ENCODE assay signal across 8 cellular contexts in genomic region chr10:97713828-97714400, GRCh38. TPM values are rescaled to one million over a fixed set of nuclear protein-coding genes. Genes with fewer than 3 reads are reported as not detected.
A peak's percentile ranks its signal among the peaks of the same experiment; 100 is the strongest.
DNase-seq lines count a peak whose midpoint lies in the region; ATAC-seq and TF ChIP-seq lines count a peak whose summit lies in the region.

No MANE protein-coding gene starts in this region.

- no peaks in the 10 kb centered on the region for H3K36me3 Mint-ChIP-seq in activated CD4-positive, alpha-beta T cell treated with anti-CD3 and anti-CD28 coated beads for 36 hours (ENCODE audit: low read depth)

- peaks cover 20% of the 10 kb centered on the region for H3K27me3 Mint-ChIP-seq in activated CD4-positive, alpha-beta T cell treated with anti-CD3 and anti-CD28 coated beads for 36 hours

- H3K4me3 Mint-ChIP-seq in activated CD4-positive, alpha-beta T cell treated with anti-CD3 and anti-CD28 coated beads for 36 hours, result peak overlapping the region; percentile 79

- no CpG with 5 or more reads among the region's 69 CpGs for WGBS in right lobe of liver (ENCODE audit: insufficient coverage, low coverage, low lambda C conversion rate, missing lambda C conversion rate)

- H3K9me3 ChIP-seq in right lobe of liver, result no peaks in the 10 kb centered on the region

- DNase-seq in NCI-H2081 (lab: John Stamatoyannopoulos, UW) (peak; percentile 10 to 56), NCI-H2081 treated with DMSO at 0.1 percent for 48 hours (lab: John Stamatoyannopoulos, UW) (no peak), NCI-H128 (lab: John Stamatoyannopoulos, UW; ENCODE audit: unreplicated experiment) (peak; percentile 17), dorsolateral prefrontal cortex (peak; percentile 53 to 83 (median 73)), right lobe of liver (peak; percentile 79 to 81 (median 80))
- peak; percentile 74 for DNase-seq in activated CD4-positive, alpha-beta T cell treated with anti-CD3 and anti-CD28 coated beads for 36 hours
- DNase-seq in stimulated activated CD4-positive, alpha-beta T cell treated with anti-CD3 and anti-CD28 coated beads, Interleukin-4, amount 100 ng/mL, for 24 hours, result peak; percentile 50

- peak overlapping the region; percentile 88 for H3K27ac Mint-ChIP-seq in activated CD4-positive, alpha-beta T cell treated with anti-CD3 and anti-CD28 coated beads for 36 hours

- peaks cover 0 to 12% (median under 1%) of the 10 kb centered on the region in 4 donors for H3K4me1 ChIP-seq in right lobe of liver

- POLR2A ChIA-PET in activated CD4-positive, alpha-beta T cell treated with anti-CD3 and anti-CD28 coated beads for 36 hours (lab: Charles Lee), result interaction anchor here (0.9 to 2.0 kb wide), 2 partner anchors 23 to 27 kb away, joined by 3 to 6 read pairs; partner anchors contain the start of genes AVPI1 and ZFYVE27

- intact Hi-C loops in activated CD4-positive, alpha-beta T cell treated with anti-CD3 and anti-CD28 coated beads for 36 hours (cut with DNase I, micrococcal nuclease), result loop anchor here (1.0 kb wide), 2 partner anchors 23 to 27 kb away; partner anchors contain the start of genes AVPI1 (in 1 of the 2) and ZFYVE27 (in 1 of the 2)
- intact Hi-C loops in dorsolateral prefrontal cortex (cut with DNase I) (no loop called here), right lobe of liver (cut with DNase I) (no loop called here)

- no peaks in the 10 kb centered on the region for H3K9me3 Mint-ChIP-seq in activated CD4-positive, alpha-beta T cell treated with anti-CD3 and anti-CD28 coated beads for 36 hours (ENCODE audit: low read depth)

- H3K4me3 ChIP-seq in dorsolateral prefrontal cortex (peak overlapping the region; percentile 28 to 75 (median 63)), right lobe of liver (peak overlapping the region; percentile 49 to 54 (median 51))

- peaks cover 11% of the 10 kb centered on the region for H3K4me1 Mint-ChIP-seq in activated CD4-positive, alpha-beta T cell treated with anti-CD3 and anti-CD28 coated beads for 36 hours

- peak; percentile 50 for TF ChIP-seq POLR2A in right lobe of liver (IDR thresholded peaks at IDR 0.05)

- H3K27ac ChIP-seq in dorsolateral prefrontal cortex (peak overlapping the region in 58 of 59 donors; percentile 32 to 96 (median 85)), right lobe of liver (peak overlapping the region; percentile 42 to 76 (median 73))

- CTCF ChIA-PET in activated CD4-positive, alpha-beta T cell treated with anti-CD3 and anti-CD28 coated beads for 36 hours (lab: Charles Lee), result interaction anchor here (1.0 to 14.7 kb wide), 5 partner anchors 12 to 34 kb away, joined by 4 to 384 read pairs (median 8); partner anchors contain the start of genes AVPI1 and ZFYVE27

- ATAC-seq in HG02571 (IDR thresholded peaks at IDR 0.05; ENCODE audit: unreplicated experiment), result peak; percentile 57
- peak; percentile 85 for ATAC-seq in activated CD4-positive, alpha-beta T cell treated with anti-CD3 and anti-CD28 coated beads for 36 hours
- peak; percentile 67 to 79 (median 74) for ATAC-seq in right lobe of liver

- TF ChIP-seq CTCF in dorsolateral prefrontal cortex (IDR thresholded peaks at IDR 0.05 in 54 of 56, conservative IDR thresholded peaks at IDR 0.05 in 2 of 56; ENCODE audit: low read depth in 1 of 56, partially characterized antibody in 56 of 56), result peak in 50 of 56 donors; percentile 11 to 61 (median 41)
- TF ChIP-seq CTCF in right lobe of liver (IDR thresholded peaks at IDR 0.05), result peak; percentile 14 to 42 (median 24)

- H3K27me3 ChIP-seq in dorsolateral prefrontal cortex, result no peaks in the 10 kb centered on the region
- no peaks in the 10 kb centered on the region for H3K27me3 ChIP-seq in right lobe of liver

- no peaks in the 10 kb centered on the region for H3K36me3 ChIP-seq in right lobe of liver

RNA-seq across cellular contexts. Expression of gene MARVELD1, which starts 0.4 kb away (rescaled TPM):
- total RNA-seq in activated CD4-positive, alpha-beta T cell treated with anti-CD3 and anti-CD28 coated beads for 36 hours, result 1 to 10 TPM; 1.8 to 1.9 TPM
- total RNA-seq in dorsolateral prefrontal cortex, result 10 to 100 TPM in 2 of 120 experiments, 1 to 10 TPM in 118; 2.5 to 12.7 (median 4.8) TPM
- 1 to 10 TPM; 1.5 to 3.1 (median 2.3) TPM for total RNA-seq in right lobe of liver

RNA-seq across cellular contexts. Expression of gene ZFYVE27, which starts 23.0 kb away (rescaled TPM):
- 10 to 100 TPM; 20.2 to 22.6 TPM for total RNA-seq in activated CD4-positive, alpha-beta T cell treated with anti-CD3 and anti-CD28 coated beads for 36 hours
- total RNA-seq in dorsolateral prefrontal cortex (10 to 100 TPM; 47.7 to 82.7 (median 64.5) TPM), right lobe of liver (10 to 100 TPM in 5 of 6 experiments, 1 to 10 TPM in 1; 9.2 to 19.3 (median 12.6) TPM)

RNA-seq across cellular contexts. Expression of gene AVPI1, which starts 26.9 kb away (rescaled TPM):
- total RNA-seq in activated CD4-positive, alpha-beta T cell treated with anti-CD3 and anti-CD28 coated beads for 36 hours, result 1 to 10 TPM; 2.1 to 2.2 TPM
- 10 to 100 TPM; 15.7 to 41.1 (median 27.6) TPM for total RNA-seq in dorsolateral prefrontal cortex
- 10 to 100 TPM; 10.3 to 27.0 (median 20.2) TPM for total RNA-seq in right lobe of liver

RNA-seq across cellular contexts. Expression of gene SFRP5, which starts 57.9 kb away (rescaled TPM):
- total RNA-seq in activated CD4-positive, alpha-beta T cell treated with anti-CD3 and anti-CD28 coated beads for 36 hours, result not detected
- 1 to 10 TPM in 59 of 120 experiments, under 1 TPM in 57, not detected in 4; 0.33 to 3.5 (median 1.0) TPM for total RNA-seq in dorsolateral prefrontal cortex
- 1 to 10 TPM; 1.6 to 6.6 (median 4.5) TPM for total RNA-seq in right lobe of liver

Comparison
In these comparisons a context has a peak if more than half of its experiments do, and no peak if none do; other contexts are left out.
1. intact Hi-C loops: an anchor here in activated CD4-positive, alpha-beta T cell treated with anti-CD3 and anti-CD28 coated beads for 36 hours (1.0 kb wide); none called in dorsolateral prefrontal cortex and right lobe of liver.